ENCODE assay signal across 18 cellular contexts in the genomic region with DNA sequence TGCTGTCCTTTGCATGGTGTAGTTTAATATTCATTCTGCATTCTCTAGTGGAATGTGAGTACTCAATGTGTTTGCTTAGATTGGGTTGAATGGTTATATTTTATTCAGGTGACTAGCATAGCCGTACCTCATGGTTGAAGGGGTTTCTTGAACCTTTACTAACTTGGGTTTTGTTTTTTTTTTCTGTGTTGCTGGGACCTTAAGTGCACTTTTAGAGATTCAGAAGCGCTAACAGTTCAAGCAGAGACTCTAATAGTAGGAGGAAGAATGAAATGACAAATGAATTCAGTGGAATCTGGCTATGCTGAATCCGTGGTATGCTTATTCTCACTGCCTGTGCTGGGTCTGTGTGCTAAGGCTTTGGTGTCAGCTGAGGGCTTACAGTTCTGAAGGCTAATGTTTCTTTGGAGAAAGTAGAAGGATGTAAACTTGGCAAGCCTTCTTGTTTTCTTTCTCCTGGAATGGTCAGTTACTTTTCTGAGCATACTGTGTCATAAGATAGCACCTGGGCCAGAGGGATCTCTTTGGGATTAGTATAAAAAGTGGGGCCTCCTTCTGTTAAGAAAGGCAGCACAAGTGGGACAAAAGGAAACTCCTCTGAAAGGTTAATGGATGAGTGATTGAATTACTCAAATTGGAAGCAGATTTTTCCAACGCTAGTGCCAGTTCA. TPM values are rescaled to one million over a fixed set of nuclear protein-coding genes. Genes with fewer than 3 reads are reported as not detected.
DNase-seq lines count a peak whose midpoint lies in the region; ATAC-seq and TF ChIP-seq lines count a peak whose summit lies in the region.
"Had no signal": no experiment of that assay in that cellular context is flagged by ENCODE, and none has a peak within 500 bp of the region (broad histone marks: within the 10 kb centered on the region; RNA-seq: fewer than 3 reads in every experiment).

No MANE protein-coding gene starts in this region.

- H3K36me3 ChIP-seq in neural progenitor cell (no peaks in the 10 kb centered on the region), uterus (no peaks in the 10 kb centered on the region)
- H3K36me3 ChIP-seq: ovary, SJCRH30 had no signal

- H3K9me3 ChIP-seq in neural progenitor cell (ENCODE audit: low read depth) (no peaks in the 10 kb centered on the region), uterus (no peaks in the 10 kb centered on the region)
- H3K9me3 ChIP-seq: ovary, SJCRH30 had no signal

- peak overlapping the region; percentile 2 for H3K4me2 ChIP-seq in neural progenitor cell

- H3K4me3 ChIP-seq in neural progenitor cell (no peak overlapping the region), uterus (no peak overlapping the region)
- H3K4me3 ChIP-seq: ovary, SJCRH30 had no signal

- H3K4me1 ChIP-seq in neural progenitor cell (peaks cover 10% of the 10 kb centered on the region), uterus (no peaks in the 10 kb centered on the region)
- H3K4me1 ChIP-seq: SJCRH30 had no signal

- no peaks in the 10 kb centered on the region for H3K27me3 Mint-ChIP-seq in neural progenitor cell (ENCODE audit: insufficient read depth, low read depth)
- H3K27me3 Mint-ChIP-seq: activated naive CD8-positive, alpha-beta T cell treated with anti-CD3 and anti-CD28 coated beads, Interleukin-2, amount 10 ng/mL, durations not matched to agents 7 days and 5 days; CD8-positive, alpha-beta memory T cell; memory B cell; stimulated activated naive CD8-positive, alpha-beta T cell treated with anti-CD3 and anti-CD28 coated beads, Interleukin-15, Interleukin-2, amounts not matched to agents 100 ng/mL and 50 ng/mL, for 24 hours had no signal

- H3K27ac Mint-ChIP-seq in neural progenitor cell: no peak overlapping the region
- H3K27ac Mint-ChIP-seq in activated naive CD4-positive, alpha-beta T cell treated with anti-CD3 and anti-CD28 coated beads, Interleukin-2, amount 50 U/mL, for 72 hours: no peak overlapping the region
- H3K27ac Mint-ChIP-seq: activated naive CD8-positive, alpha-beta T cell treated with anti-CD3 and anti-CD28 coated beads, Interleukin-2, amount 10 ng/mL, durations not matched to agents 7 days and 5 days; CD8-positive, alpha-beta memory T cell; memory B cell; stimulated activated naive CD8-positive, alpha-beta T cell treated with anti-CD3 and anti-CD28 coated beads, Interleukin-15, Interleukin-2, amounts not matched to agents 100 ng/mL and 50 ng/mL, for 24 hours had no signal

- no peak for TF ChIP-seq POLR2A in uterus (IDR thresholded peaks at IDR 0.05)

- ATAC-seq in HG02938 (IDR thresholded peaks at IDR 0.05; ENCODE audit: unreplicated experiment): no peak
- no peak for ATAC-seq in activated naive CD4-positive, alpha-beta T cell treated with anti-CD3 and anti-CD28 coated beads, Interleukin-2, amount 50 U/mL, for 72 hours
- ATAC-seq: activated T-cell treated with anti-CD3 and anti-CD28 coated beads, Interleukin-2, amount 50 U/mL, for 4 hours had no signal

- H3K27me3 ChIP-seq in neural progenitor cell: no peaks in the 10 kb centered on the region
- H3K27me3 ChIP-seq in uterus: no peaks in the 10 kb centered on the region
- H3K27me3 ChIP-seq: ovary, SJCRH30 had no signal

- H2AFZ ChIP-seq in neural progenitor cell (replicated peaks): peak overlapping the region; percentile 21

- intact Hi-C loops in uterus (cut with DNase I; ENCODE audit: low total_unique reads): no loop called here

- H3K4me3 Mint-ChIP-seq in neural progenitor cell: no peak overlapping the region
- H3K4me3 Mint-ChIP-seq: activated naive CD8-positive, alpha-beta T cell treated with anti-CD3 and anti-CD28 coated beads, Interleukin-2, amount 10 ng/mL, durations not matched to agents 7 days and 5 days; activated T-cell treated with anti-CD3 and anti-CD28 coated beads, Interleukin-2, amount 50 U/mL, for 4 hours; CD8-positive, alpha-beta memory T cell; memory B cell; stimulated activated naive CD8-positive, alpha-beta T cell treated with anti-CD3 and anti-CD28 coated beads, Interleukin-15, Interleukin-2, amounts not matched to agents 100 ng/mL and 50 ng/mL, for 24 hours had no signal

- H3K9ac ChIP-seq in neural progenitor cell: no peak overlapping the region

- no peaks in the 10 kb centered on the region for H3K4me1 Mint-ChIP-seq in neural progenitor cell
- H3K4me1 Mint-ChIP-seq: activated naive CD8-positive, alpha-beta T cell treated with anti-CD3 and anti-CD28 coated beads, Interleukin-2, amount 10 ng/mL, durations not matched to agents 7 days and 5 days; CD8-positive, alpha-beta memory T cell had no signal

- no peaks in the 10 kb centered on the region for H3K9me3 Mint-ChIP-seq in neural progenitor cell
- H3K9me3 Mint-ChIP-seq in activated naive CD4-positive, alpha-beta T cell treated with anti-CD3 and anti-CD28 coated beads, Interleukin-2, amount 50 U/mL, for 72 hours: peaks cover 4 to 5% of the 10 kb centered on the region in 2 donors
- H3K9me3 Mint-ChIP-seq: activated T-cell treated with anti-CD3 and anti-CD28 coated beads, Interleukin-2, amount 50 U/mL, for 4 hours; memory B cell had no signal

- H3K27ac ChIP-seq in neural progenitor cell (no peak overlapping the region), uterus (peak overlapping the region; percentile 7 to 17)
- H3K27ac ChIP-seq: ovary, SJCRH30 had no signal

- H3K79me2 ChIP-seq in neural progenitor cell (ENCODE audit: low read depth): no peaks in the 10 kb centered on the region

- no peak for TF ChIP-seq CTCF in neural progenitor cell (IDR thresholded peaks at IDR 0.05)
- TF ChIP-seq CTCF in uterus (IDR thresholded peaks at IDR 0.05): no peak

- no peaks in the 10 kb centered on the region for H3F3A ChIP-seq in neural progenitor cell (ENCODE audit: low read depth)

- DNase-seq in DMS53 (lab: John Stamatoyannopoulos, UW): peak; percentile 50
- no peak for DNase-seq in DMS53 treated with DMSO at 0.1 percent for 48 hours (lab: John Stamatoyannopoulos, UW; ENCODE audit: unreplicated experiment)
- peak; percentile 88 for DNase-seq in fibroblast of peridontal ligament (ENCODE audit: extremely low read depth)
- DNase-seq in neural progenitor cell (ENCODE audit: low spot score): peak; percentile 20
- no peak for DNase-seq in uterus
- DNase-seq in activated naive CD4-positive, alpha-beta T cell treated with anti-CD3 and anti-CD28 coated beads, Interleukin-2, amount 50 U/mL, for 72 hours (ENCODE audit: low spot score in 2 of 2): no peak
- no peak for DNase-seq in NCI-H748 treated with DMSO at 0.1 percent for 48 hours (lab: John Stamatoyannopoulos, UW)
- DNase-seq: 8988T; activated naive CD8-positive, alpha-beta T cell treated with anti-CD3 and anti-CD28 coated beads, Interleukin-2, amount 10 ng/mL, durations not matched to agents 7 days and 5 days; activated T-cell treated with anti-CD3 and anti-CD28 coated beads, Interleukin-2, amount 50 U/mL, for 4 hours; CD8-positive, alpha-beta memory T cell; GF-D8; Kasumi-1; ovary; SJCRH30 had no signal

- no peaks in the 10 kb centered on the region for H3K36me3 Mint-ChIP-seq in neural progenitor cell
- H3K36me3 Mint-ChIP-seq in activated naive CD4-positive, alpha-beta T cell treated with anti-CD3 and anti-CD28 coated beads, Interleukin-2, amount 50 U/mL, for 72 hours: peaks cover 0 to 13% of the 10 kb centered on the region in 2 donors

- H4K20me1 ChIP-seq in neural progenitor cell (ENCODE audit: low read depth): no peaks in the 10 kb centered on the region

RNA-seq across cellular contexts. Expression of a gene that starts 28.7 kb away (rescaled TPM):
- total RNA-seq in neural progenitor cell (ENCODE audit: low replicate concordance) (0.15 and 0.75 TPM in 2 replicates), uterus (10 to 100 TPM in 3 of 4 donors, 1 to 10 TPM in 1; 8.2 to 35.7 (median 23.1) TPM)
- total RNA-seq in activated naive CD4-positive, alpha-beta T cell treated with anti-CD3 and anti-CD28 coated beads, Interleukin-2, amount 50 U/mL, for 72 hours: under 1 TPM; 0.91 to 0.95 TPM

Comparison
In these comparisons a context has a peak if more than half of its experiments do, and no peak if none do; other contexts are left out.
1. DNase-seq: peak in DMS53 (single experiment), fibroblast of peridontal ligament (single experiment) and neural progenitor cell (single experiment); none in DMS53 treated with DMSO at 0.1 percent for 48 hours (single experiment), uterus (0 of 2), activated naive CD4-positive, alpha-beta T cell treated with anti-CD3 and anti-CD28 coated beads, Interleukin-2, amount 50 U/mL, for 72 hours (0 of 2) and NCI-H748 treated with DMSO at 0.1 percent for 48 hours (single experiment).